In genomic region chr16:88505405-88506082, GRCh38 we compare ENCODE assay signal across 8 cellular contexts. TPM values are rescaled to one million over a fixed set of nuclear protein-coding genes. Genes with fewer than 3 reads are reported as not detected.
DNase-seq lines count a peak whose midpoint lies in the region; ATAC-seq and TF ChIP-seq lines count a peak whose summit lies in the region.

No MANE protein-coding gene starts in this region.

- H3K4me1 Mint-ChIP-seq in effector memory CD8-positive, alpha-beta T cell (ENCODE audit: low read depth in 2 of 2): peaks cover 7 to 18% of the 10 kb centered on the region in 2 donors
- peaks cover 30% of the 10 kb centered on the region for H3K4me1 Mint-ChIP-seq in progenitor cell of endocrine pancreas (ENCODE audit: low read depth)

- H3K4me3 Mint-ChIP-seq in effector memory CD8-positive, alpha-beta T cell: no peak overlapping the region
- peak overlapping the region; percentile 57 for H3K4me3 Mint-ChIP-seq in progenitor cell of endocrine pancreas (ENCODE audit: low read depth)

- TF ChIP-seq CTCF in progenitor cell of endocrine pancreas (IDR thresholded peaks at IDR 0.05; ENCODE audit: unreplicated experiment): peak; percentile 36

- no peaks in the 10 kb centered on the region for H3K9me3 Mint-ChIP-seq in effector memory CD8-positive, alpha-beta T cell
- H3K9me3 Mint-ChIP-seq in progenitor cell of endocrine pancreas (ENCODE audit: low read depth): no peaks in the 10 kb centered on the region

- H3K36me3 Mint-ChIP-seq in effector memory CD8-positive, alpha-beta T cell (ENCODE audit: insufficient read depth): peaks cover 24% of the 10 kb centered on the region
- H3K36me3 Mint-ChIP-seq in progenitor cell of endocrine pancreas (ENCODE audit: insufficient read depth): peaks cover 1% of the 10 kb centered on the region

- no peaks in the 10 kb centered on the region for H3K27me3 Mint-ChIP-seq in effector memory CD8-positive, alpha-beta T cell
- no peaks in the 10 kb centered on the region for H3K27me3 Mint-ChIP-seq in progenitor cell of endocrine pancreas

- peak; percentile 79 for ATAC-seq in effector memory CD8-positive, alpha-beta T cell (replicated peaks)
- ATAC-seq in GM21717 (IDR thresholded peaks at IDR 0.05; ENCODE audit: unreplicated experiment) (no peak), HG03520 (IDR thresholded peaks at IDR 0.05; ENCODE audit: unreplicated experiment) (no peak)

- DNase-seq in DMS79 (lab: John Stamatoyannopoulos, UW): peak; percentile 28
- DNase-seq in NCI-H1694 (lab: John Stamatoyannopoulos, UW): peak; percentile 27
- peak; percentile 69 for DNase-seq in activated CD4-positive, alpha-beta T cell treated with anti-CD3 and anti-CD28 coated beads, Interleukin-2, amount 50 U/mL, for 48 hours
- peak; percentile 56 to 75 (median 62) for DNase-seq in effector memory CD8-positive, alpha-beta T cell
- no peak for DNase-seq in progenitor cell of endocrine pancreas (ENCODE audit: low spot score, unreplicated experiment)
- DNase-seq in cerebellar nuclear complex (lab: John Stamatoyannopoulos, UW): no peak

- H3K27ac Mint-ChIP-seq in effector memory CD8-positive, alpha-beta T cell: no peak overlapping the region
- H3K27ac Mint-ChIP-seq in progenitor cell of endocrine pancreas: peak overlapping the region; percentile 95

RNA-seq across cellular contexts. Expression of gene ZFPM1, which starts 52.5 kb away (rescaled TPM):
- total RNA-seq in progenitor cell of endocrine pancreas: 88.5 and 90.6 TPM in 2 replicates

Comparison
In these comparisons a context has a peak if more than half of its experiments do, and no peak if none do; other contexts are left out.
1. DNase-seq: peak in DMS79 (single experiment), NCI-H1694 (single experiment), activated CD4-positive, alpha-beta T cell treated with anti-CD3 and anti-CD28 coated beads, Interleukin-2, amount 50 U/mL, for 48 hours (2 of 2) and effector memory CD8-positive, alpha-beta T cell (3 of 3); none in progenitor cell of endocrine pancreas (single experiment) and cerebellar nuclear complex (0 of 2).